Comparison of ENCODE assay signal across 8 cellular contexts in genomic region chr9:33510264-33511183, GRCh38. TPM values are rescaled to one million over a fixed set of nuclear protein-coding genes. Genes with fewer than 3 reads are reported as not detected.
A peak's percentile ranks its signal among the peaks of the same experiment; 100 is the strongest.
DNase-seq lines count a peak whose midpoint lies in the region; ATAC-seq, FAIRE-seq and TF ChIP-seq lines count a peak whose summit lies in the region.

No MANE protein-coding gene starts in this region.

- no peaks in the 10 kb centered on the region for H3K36me3 Mint-ChIP-seq in activated naive CD8-positive, alpha-beta T cell treated with anti-CD3 and anti-CD28 coated beads, Interleukin-2, amount 10 ng/mL, durations not matched to agents 7 days and 5 days
- H3K36me3 Mint-ChIP-seq in neural crest cell (ENCODE audit: low read depth) = peaks cover 6% of the 10 kb centered on the region

- H3K27me3 ChIP-seq in upper lobe of right lung = no peaks in the 10 kb centered on the region

- DNase-seq in HUDEP-2 (lab: John Stamatoyannopoulos, UW; ENCODE audit: unreplicated experiment in 76 of 76) = peak in 67 of 76 experiments; percentile 14 to 78 (median 52)
- peak; percentile 62 for DNase-seq in RPMI7951 (ENCODE audit: low read depth)
- DNase-seq in activated naive CD8-positive, alpha-beta T cell treated with anti-CD3 and anti-CD28 coated beads, Interleukin-2, amount 10 ng/mL, durations not matched to agents 7 days and 5 days = peak; percentile 62
- DNase-seq in glomerular endothelial cell (ENCODE audit: extremely low read depth, low read depth, low spot score) = peak; percentile 52
- peak; percentile 58 for DNase-seq in neural crest cell (ENCODE audit: low read depth, low spot score)
- DNase-seq in upper lobe of right lung = peak; percentile 79

- no peaks in the 10 kb centered on the region for H3K9me3 Mint-ChIP-seq in activated naive CD8-positive, alpha-beta T cell treated with anti-CD3 and anti-CD28 coated beads, Interleukin-2, amount 10 ng/mL, durations not matched to agents 7 days and 5 days
- H3K9me3 Mint-ChIP-seq in neural crest cell = peaks cover 6% of the 10 kb centered on the region

- POLR2A ChIA-PET in activated naive CD8-positive, alpha-beta T cell treated with anti-CD3 and anti-CD28 coated beads, Interleukin-2, amount 10 ng/mL, durations not matched to agents 7 days and 5 days (lab: Charles Lee) = interaction anchor here (1.2 kb wide), 1 partner anchor 36 kb away, joined by 3 read pairs; the partner anchor contains the start of gene NOL6

- FAIRE-seq in G401.6 (lab: Jason Lieb, UNC) = peak; percentile 52

- H3K27ac Mint-ChIP-seq in activated naive CD8-positive, alpha-beta T cell treated with anti-CD3 and anti-CD28 coated beads, Interleukin-2, amount 10 ng/mL, durations not matched to agents 7 days and 5 days = peak overlapping the region; percentile 88
- H3K27ac Mint-ChIP-seq in neural crest cell (ENCODE audit: unreplicated experiment) = peak overlapping the region; percentile 100

- intact Hi-C loops in upper lobe of right lung (cut with DNase I) = no loop called here

- peak; percentile 14 for TF ChIP-seq CTCF in neural crest cell (conservative IDR thresholded peaks at IDR 0.05)
- TF ChIP-seq CTCF in upper lobe of right lung (IDR thresholded peaks at IDR 0.05) = no peak

- no peaks in the 10 kb centered on the region for H3K9me3 ChIP-seq in upper lobe of right lung

- H3K4me1 ChIP-seq in upper lobe of right lung = no peaks in the 10 kb centered on the region

- H3K4me3 Mint-ChIP-seq in activated naive CD8-positive, alpha-beta T cell treated with anti-CD3 and anti-CD28 coated beads, Interleukin-2, amount 10 ng/mL, durations not matched to agents 7 days and 5 days = peak overlapping the region; percentile 95
- H3K4me3 Mint-ChIP-seq in neural crest cell = peak overlapping the region; percentile 97

- H3K4me3 ChIP-seq in upper lobe of right lung = peak overlapping the region; percentile 65

- H3K4me1 Mint-ChIP-seq in activated naive CD8-positive, alpha-beta T cell treated with anti-CD3 and anti-CD28 coated beads, Interleukin-2, amount 10 ng/mL, durations not matched to agents 7 days and 5 days = peaks cover 4% of the 10 kb centered on the region
- H3K4me1 Mint-ChIP-seq in neural crest cell = peaks cover 43% of the 10 kb centered on the region

- peak overlapping the region; percentile 87 for H3K27ac ChIP-seq in upper lobe of right lung

- H3K27me3 Mint-ChIP-seq in activated naive CD8-positive, alpha-beta T cell treated with anti-CD3 and anti-CD28 coated beads, Interleukin-2, amount 10 ng/mL, durations not matched to agents 7 days and 5 days = peaks cover 19% of the 10 kb centered on the region
- no peaks in the 10 kb centered on the region for H3K27me3 Mint-ChIP-seq in neural crest cell (ENCODE audit: low read depth)

- peak; percentile 88 for ATAC-seq in activated naive CD8-positive, alpha-beta T cell treated with anti-CD3 and anti-CD28 coated beads, Interleukin-2, amount 10 ng/mL, durations not matched to agents 7 days and 5 days (ENCODE audit: low read depth)
- ATAC-seq in upper lobe of right lung = peak; percentile 88
- no peak for ATAC-seq in GM18861 (IDR thresholded peaks at IDR 0.05; ENCODE audit: unreplicated experiment)

- H3K36me3 ChIP-seq in upper lobe of right lung = no peaks in the 10 kb centered on the region

RNA-seq across cellular contexts. Expression of gene ANKRD18B, which starts 13.5 kb away (rescaled TPM):
- not detected in 2 replicates for total RNA-seq in RPMI7951 (2014; rRNA removed; shearing (Covaris generic))
- not detected for total RNA-seq in activated naive CD8-positive, alpha-beta T cell treated with anti-CD3 and anti-CD28 coated beads, Interleukin-2, amount 10 ng/mL, durations not matched to agents 7 days and 5 days
- total RNA-seq in glomerular endothelial cell (0.82 and 0.93 TPM in 2 replicates), neural crest cell (24.5 and 25.0 TPM in 2 replicates), upper lobe of right lung (1.2 TPM)

RNA-seq across cellular contexts. Expression of gene NOL6, which starts 36.8 kb away (rescaled TPM):
- total RNA-seq in RPMI7951 (2014; rRNA removed; shearing (Covaris generic)) = 12.9 and 13.2 TPM in 2 replicates
- total RNA-seq in activated naive CD8-positive, alpha-beta T cell treated with anti-CD3 and anti-CD28 coated beads, Interleukin-2, amount 10 ng/mL, durations not matched to agents 7 days and 5 days = 10 to 100 TPM; 30.1 to 33.2 TPM
- 23.5 and 24.0 TPM in 2 replicates for total RNA-seq in glomerular endothelial cell
- total RNA-seq in neural crest cell = 42.9 and 43.1 TPM in 2 replicates
- 36.4 TPM for total RNA-seq in upper lobe of right lung

Comparison
In these comparisons a context has a peak if more than half of its experiments do, and no peak if none do; other contexts are left out.
1. RNA of gene ANKRD18B, which starts 13.5 kb away (total RNA-seq): 24.5 to 25.0 TPM in neural crest cell; 1.2 TPM in upper lobe of right lung (single experiment), 0.82 to 0.93 TPM in glomerular endothelial cell, not detected in RPMI7951 and not detected in activated naive CD8-positive, alpha-beta T cell treated with anti-CD3 and anti-CD28 coated beads, Interleukin-2, amount 10 ng/mL, durations not matched to agents 7 days and 5 days; every median in the first group is over 10 times any median in the second.
2. Peak in every context shown above with its lines, with median percentiles within 50 percentile points of each other: DNase-seq.